32 cellular contexts compared by ENCODE assay signal in genomic region chr2:206241767-206242166, GRCh38. TPM values are rescaled to one million over a fixed set of nuclear protein-coding genes. Genes with fewer than 3 reads are reported as not detected.
DNase-seq lines count a peak whose midpoint lies in the region; ATAC-seq and TF ChIP-seq lines count a peak whose summit lies in the region.
"Had no signal": no experiment of that assay in that cellular context is flagged by ENCODE, and none has a peak within 500 bp of the region (broad histone marks: within the 10 kb centered on the region; RNA-seq: fewer than 3 reads in every experiment).

No MANE protein-coding gene starts in this region.

- in situ Hi-C loops in KBM-7 (cut with MboI; ENCODE audit: low pct_unique_long_range_greater_than_20kb, low sequenced_read_pairs), result no loop called here

- DNase-seq in NCI-H2107 treated with DMSO at 0.1 percent for 48 hours (lab: John Stamatoyannopoulos, UW; ENCODE audit: unreplicated experiment) (peak; percentile 53), NCI-H2107 (lab: John Stamatoyannopoulos, UW) (no peak), KBM-7 (peak; percentile 19), SK-N-SH (no peak), GM10248 (ENCODE audit: extremely low spot score) (no peak), DMS114 treated with DMSO at 0.1 percent for 48 hours (lab: John Stamatoyannopoulos, UW; ENCODE audit: unreplicated experiment) (no peak)
- DNase-seq: activated CD4-positive, alpha-beta T cell treated with anti-CD3 and anti-CD28 coated beads for 4 hours; activated T-cell treated with anti-CD3 and anti-CD28 coated beads for 4 hours; AML-193; CD8-positive, alpha-beta memory T cell; effector CD8-positive, alpha-beta T cell; hippocampal formation; immature natural killer cell; Kasumi-1; left ventricle myocardium superior; midbrain; naive thymus-derived CD8-positive, alpha-beta T cell; NCI-H1048; NCI-H187; NCI-H345; NCI-H82; OCI-M1; pancreas; retina; stimulated activated CD4-positive, alpha-beta T cell treated with anti-CD3 and anti-CD28 coated beads, Interleukin-2, amount 100 ng/mL, for 24 hours; tibial artery had no signal

- peak overlapping the region in 2 of 3 experiments; percentile 55 to 57 for H3K27ac Mint-ChIP-seq in nephron
- H3K27ac Mint-ChIP-seq: activated naive CD4-positive, alpha-beta T cell treated with anti-CD3 and anti-CD28 coated beads, Interleukin-2, amount 50 U/mL, for 72 hours; CD8-positive, alpha-beta memory T cell; GM23338; immature natural killer cell; naive thymus-derived CD8-positive, alpha-beta T cell had no signal

- TF ChIP-seq RAD21 in SK-N-SH (IDR thresholded peaks at IDR 0.05; ENCODE audit: low read length), result no peak

- no peak for TF ChIP-seq EP300 in SK-N-SH (IDR thresholded peaks at IDR 0.05; ENCODE audit: borderline replicate concordance in 1 of 2, low read depth in 1 of 2, low read length in 1 of 2)

- peaks cover 3% of the 10 kb centered on the region for H3K9me3 Mint-ChIP-seq in nephron
- H3K9me3 Mint-ChIP-seq: activated naive CD4-positive, alpha-beta T cell treated with anti-CD3 and anti-CD28 coated beads, Interleukin-2, amount 50 U/mL, for 72 hours; naive thymus-derived CD8-positive, alpha-beta T cell had no signal

- no peak for TF ChIP-seq CTCF in SK-N-SH (IDR thresholded peaks at IDR 0.05)
- no peak for TF ChIP-seq CTCF in nephron (IDR thresholded peaks at IDR 0.05; ENCODE audit: unreplicated experiment in 3 of 3)
- TF ChIP-seq CTCF in GM10248 (IDR thresholded peaks at IDR 0.05; ENCODE audit: control extremely low read depth, extremely low read depth, low read depth, missing control alignments), result no peak

- no peaks in the 10 kb centered on the region for H3K27me3 ChIP-seq in SK-N-SH (ENCODE audit: insufficient read depth)
- H3K27me3 ChIP-seq: pancreas had no signal

- H3K9ac ChIP-seq in SK-N-SH, result no peak overlapping the region

- H3K36me3 Mint-ChIP-seq in nephron (ENCODE audit: low read depth), result no peaks in the 10 kb centered on the region
- H3K36me3 Mint-ChIP-seq: activated naive CD4-positive, alpha-beta T cell treated with anti-CD3 and anti-CD28 coated beads, Interleukin-2, amount 50 U/mL, for 72 hours; CD8-positive, alpha-beta memory T cell; immature natural killer cell; naive thymus-derived CD8-positive, alpha-beta T cell had no signal

- no peaks in the 10 kb centered on the region for H3K4me1 ChIP-seq in SK-N-SH (ENCODE audit: control insufficient read depth in 1 of 2, insufficient read depth in 2 of 2, low read depth in 1 of 2, low read length in 1 of 2)
- H3K4me1 ChIP-seq: gastroesophageal sphincter, pancreas, tibial artery had no signal

- H3K9me3 ChIP-seq in SK-N-SH, result no peaks in the 10 kb centered on the region
- H3K9me3 ChIP-seq: gastroesophageal sphincter, pancreas, tibial artery had no signal

- no peak for ATAC-seq in GM21526 (IDR thresholded peaks at IDR 0.05; ENCODE audit: low FRiP score, unreplicated experiment)
- ATAC-seq: activated naive CD4-positive, alpha-beta T cell treated with anti-CD3 and anti-CD28 coated beads, Interleukin-2, amount 50 U/mL, for 72 hours; gastroesophageal sphincter; GM23338; left ventricle myocardium superior; naive thymus-derived CD8-positive, alpha-beta T cell; pancreas had no signal

- H3K9me2 ChIP-seq in SK-N-SH, result no peaks in the 10 kb centered on the region

- CTCF ChIA-PET in SK-N-SH (lab: Yijun Ruan, JAX), result interaction anchor here (1.1 kb wide), 1 partner anchor 9 kb away, joined by 4 read pairs; no protein-coding TSS in a partner anchor
- CTCF ChIA-PET in GM10248 (lab: Yijun Ruan, JAX), result no interaction called here

- H3K27ac ChIP-seq in SK-N-SH (ENCODE audit: low read depth in 2 of 2, low read length in 1 of 2), result no peak overlapping the region
- H3K27ac ChIP-seq: 22Rv1, gastroesophageal sphincter, pancreas, tibial artery had no signal

- no peaks in the 10 kb centered on the region for H3K79me2 ChIP-seq in SK-N-SH (ENCODE audit: insufficient read depth)

- no peaks in the 10 kb centered on the region for H3K36me3 ChIP-seq in SK-N-SH (replicated peaks in 1 of 2; ENCODE audit: control insufficient read depth in 1 of 2, insufficient read depth in 2 of 2, low read length in 1 of 2)
- H3K36me3 ChIP-seq: gastroesophageal sphincter, pancreas, tibial artery had no signal

- H3K4me1 Mint-ChIP-seq in nephron, result no peaks in the 10 kb centered on the region
- H3K4me1 Mint-ChIP-seq: CD8-positive, alpha-beta memory T cell; GM23338 had no signal

- no peaks in the 10 kb centered on the region for H4K20me1 ChIP-seq in SK-N-SH (ENCODE audit: insufficient read depth)

- POLR2A ChIA-PET in SK-N-SH (lab: Yijun Ruan, JAX) (interaction anchor here (1.2 kb wide), 1 partner anchor 10 kb away, joined by 4 read pairs; no protein-coding TSS in a partner anchor), GM10248 (lab: Yijun Ruan, JAX) (no interaction called here)

- no peak overlapping the region for H3K4me3 Mint-ChIP-seq in nephron
- H3K4me3 Mint-ChIP-seq: CD8-positive, alpha-beta memory T cell; GM23338; immature natural killer cell; naive thymus-derived CD8-positive, alpha-beta T cell had no signal

- H3K4me2 ChIP-seq in SK-N-SH, result no peak overlapping the region
- H3K4me2 ChIP-seq: GM23338 had no signal

- no peak overlapping the region for H2AFZ ChIP-seq in SK-N-SH (ENCODE audit: low read depth)
- H2AFZ ChIP-seq: GM23338 had no signal

- no peak overlapping the region for H3K4me3 ChIP-seq in SK-N-SH (ENCODE audit: low read depth in 2 of 2, low read length in 1 of 2)
- H3K4me3 ChIP-seq: gastroesophageal sphincter, GM23338, pancreas, tibial artery had no signal

- H3F3A ChIP-seq in SK-N-SH (replicated peaks; ENCODE audit: insufficient read depth), result no peaks in the 10 kb centered on the region

- H3K27me3 Mint-ChIP-seq in nephron (ENCODE audit: low read depth), result no peaks in the 10 kb centered on the region

- WGBS in SK-N-SH (ENCODE audit: low lambda C conversion rate), result 19% methylated on average over 4 of the region's 4 CpGs

TF ChIP-seq in SK-N-SH, 30 proteins besides CTCF, POLR2A, EP300 and RAD21:
- TF ChIP-seq, protein P1, sequence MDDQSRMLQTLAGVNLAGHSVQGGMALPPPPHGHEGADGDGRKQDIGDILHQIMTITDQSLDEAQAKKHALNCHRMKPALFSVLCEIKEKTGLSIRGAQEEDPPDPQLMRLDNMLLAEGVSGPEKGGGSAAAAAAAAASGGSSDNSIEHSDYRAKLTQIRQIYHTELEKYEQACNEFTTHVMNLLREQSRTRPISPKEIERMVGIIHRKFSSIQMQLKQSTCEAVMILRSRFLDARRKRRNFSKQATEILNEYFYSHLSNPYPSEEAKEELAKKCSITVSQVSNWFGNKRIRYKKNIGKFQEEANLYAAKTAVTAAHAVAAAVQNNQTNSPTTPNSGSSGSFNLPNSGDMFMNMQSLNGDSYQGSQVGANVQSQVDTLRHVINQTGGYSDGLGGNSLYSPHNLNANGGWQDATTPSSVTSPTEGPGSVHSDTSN (IDR thresholded peaks at IDR 0.05), result no peak
- TF ChIP-seq SIN3A (IDR thresholded peaks at IDR 0.05; ENCODE audit: borderline replicate concordance, low read depth, low read length), result no peak
- peak; percentile 42; the same call in 1 of the 2 replicates for TF ChIP-seq TCF12 (IDR thresholded peaks at IDR 0.05)

RNA-seq across cellular contexts. Expression of gene ZDBF2, which starts 32.7 kb away (rescaled TPM):
- 1.4 and 1.9 TPM in 2 replicates for polyA plus RNA-seq in SK-N-SH (2012; rRNA removed)
- polyA plus RNA-seq in SK-N-SH (2012; cell fraction: cytosol; rRNA removed), result 1.6 and 1.8 TPM in 2 replicates
- polyA plus RNA-seq in SK-N-SH (2012; cell fraction: nucleus; rRNA removed), result 2.2 and 4.7 TPM in 2 replicates

Comparison
In these comparisons a context has a peak if more than half of its experiments do, and no peak if none do; other contexts are left out.
1. DNase-seq: peak in NCI-H2107 treated with DMSO at 0.1 percent for 48 hours (single experiment) and KBM-7 (single experiment); none in NCI-H2107 (single experiment), SK-N-SH (single experiment), GM10248 (single experiment) and DMS114 treated with DMSO at 0.1 percent for 48 hours (single experiment).